In the genomic region with DNA sequence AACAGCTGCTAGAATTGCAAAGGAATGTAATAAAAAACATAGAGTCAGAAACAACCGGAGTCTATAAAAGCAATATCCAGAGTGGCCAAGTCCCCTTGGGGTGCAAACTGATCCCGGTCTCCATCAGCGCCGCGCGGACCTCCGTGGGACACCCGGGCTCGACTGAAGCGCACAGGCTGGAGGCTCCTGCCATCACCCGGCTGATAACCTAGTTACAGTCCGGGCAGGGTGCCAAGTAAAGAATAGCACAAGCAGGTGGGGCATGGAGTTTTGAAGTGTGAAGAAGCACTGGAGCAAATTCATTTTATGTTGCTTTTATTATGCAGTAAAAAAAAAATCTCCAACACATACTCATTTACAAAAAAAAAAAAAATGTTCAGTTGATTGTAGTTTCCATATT, we compare ENCODE assay signal across 11 cellular contexts.
DNase-seq lines count a peak whose midpoint lies in the region; ATAC-seq and TF ChIP-seq lines count a peak whose summit lies in the region.
"Had no signal": no experiment of that assay in that cellular context is flagged by ENCODE, and none has a peak within 500 bp of the region (broad histone marks: within the 10 kb centered on the region; RNA-seq: fewer than 3 reads in every experiment).

No MANE protein-coding gene starts in this region.

- TF ChIP-seq CTCF in cardiac muscle cell (IDR thresholded peaks at IDR 0.05; ENCODE audit: low read depth, low read length) (no peak), transverse colon (IDR thresholded peaks at IDR 0.05) (no peak)

- H3K27ac ChIP-seq in cardiac muscle cell (no peak overlapping the region), transverse colon (no peak overlapping the region)
- H3K27ac ChIP-seq: A549 had no signal

- intact Hi-C loops in Right ventricle myocardium inferior (cut with DNase I): no loop called here
- intact Hi-C loops in cardiac septum (cut with DNase I): loop anchor here (5.0 kb wide), 1 partner anchor 182 kb away; no protein-coding TSS in a partner anchor
- intact Hi-C loops in transverse colon (cut with DNase I; ENCODE audit: low total_unique reads): no loop called here

- ATAC-seq in Right ventricle myocardium inferior: peak; percentile 90
- ATAC-seq: A549 had no signal

- TF ChIP-seq POLR2A in transverse colon (IDR thresholded peaks at IDR 0.05): no peak

- no peaks in the 10 kb centered on the region for H3K36me3 ChIP-seq in cardiac muscle cell
- no peaks in the 10 kb centered on the region for H3K36me3 ChIP-seq in transverse colon

- in situ Hi-C loops in transverse colon (cut with MboI; ENCODE audit: low pct_ligation_motif_present in 1 of 4, low pct_unique_long_range_greater_than_20kb in 1 of 4, low sequenced_read_pairs in 3 of 4): no loop called here

- peaks cover 3% of the 10 kb centered on the region for H3K4me1 ChIP-seq in cardiac muscle cell (ENCODE audit: low read depth)
- peaks cover 0 to 27% (median 11%) of the 10 kb centered on the region in 4 donors for H3K4me1 ChIP-seq in transverse colon

- DNase-seq in Right ventricle myocardium inferior (ENCODE audit: missing footprints) (no peak), cardiac septum (ENCODE audit: low spot score) (no peak), NCI-H774 (lab: John Stamatoyannopoulos, UW) (peak; percentile 61), cardiac muscle cell (ENCODE audit: low read depth in 1 of 2, low spot score in 1 of 2) (peak; percentile 28 to 74), transverse colon (peak; percentile 82), OCI-M2 (lab: John Stamatoyannopoulos, UW; ENCODE audit: unreplicated experiment) (no peak), activated gamma-delta T cell treated with Interleukin-2 at 50 U/mL for 16 hours (no peak)
- DNase-seq in stimulated activated CD4-positive, alpha-beta T cell treated with anti-CD3 and anti-CD28 coated beads, Interleukin-1b, Interleukin-23, amount 100 ng/mL, for 48 hours: no peak
- DNase-seq: activated B cell treated with CpG ODN at 0.5 μM for 24 hours, NCI-H1930 had no signal

- no peak overlapping the region for H3K4me3 ChIP-seq in cardiac muscle cell
- H3K4me3 ChIP-seq in transverse colon: no peak overlapping the region
- H3K4me3 ChIP-seq: A549 had no signal

- no peak for TF ChIP-seq EP300 in transverse colon (IDR thresholded peaks at IDR 0.05; ENCODE audit: low read depth)

- H3K9me3 ChIP-seq in cardiac muscle cell (ENCODE audit: low read depth): no peaks in the 10 kb centered on the region
- H3K9me3 ChIP-seq in transverse colon: no peaks in the 10 kb centered on the region
- H3K9me3 ChIP-seq: A549 had no signal

- 40 to 49% methylated on average over 1 to 12 of the region's 12 CpGs for WGBS in transverse colon (ENCODE audit: low coverage in 1 of 2), 2 donors

- H3K27me3 ChIP-seq in cardiac muscle cell (peaks cover 15% of the 10 kb centered on the region), transverse colon (no peaks in the 10 kb centered on the region)

Comparison
In these comparisons a context has a peak if more than half of its experiments do, and no peak if none do; other contexts are left out.
1. DNase-seq: peak in NCI-H774 (single experiment), cardiac muscle cell (2 of 2) and transverse colon (single experiment); none in Right ventricle myocardium inferior (single experiment), cardiac septum (single experiment), OCI-M2 (single experiment), activated gamma-delta T cell treated with Interleukin-2 at 50 U/mL for 16 hours (single experiment) and stimulated activated CD4-positive, alpha-beta T cell treated with anti-CD3 and anti-CD28 coated beads, Interleukin-1b, Interleukin-23, amount 100 ng/mL, for 48 hours (single experiment).